ENCODE assay signal across 33 cellular contexts in the genomic region with DNA sequence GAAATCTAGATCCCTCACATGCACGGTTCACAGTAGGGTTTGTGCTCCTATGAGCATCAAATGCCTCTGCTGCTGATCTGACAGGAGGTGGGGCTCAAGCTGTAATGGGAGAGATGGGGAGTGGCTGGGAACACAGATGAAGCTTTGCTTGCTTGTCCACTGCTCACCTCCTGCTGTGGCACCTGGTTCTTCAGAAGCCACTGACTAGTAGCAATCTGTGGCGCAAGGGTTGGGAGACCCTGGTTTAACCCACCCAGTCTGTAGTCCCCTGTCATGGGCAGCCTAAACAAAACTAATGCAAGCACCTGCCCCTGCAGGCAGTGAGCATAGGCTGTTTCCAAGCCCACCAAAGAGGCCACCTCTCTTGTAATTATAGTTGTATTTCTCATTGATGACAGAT.
"Had no signal": no experiment of that assay in that cellular context is flagged by ENCODE, and none has a peak within 500 bp of the region (broad histone marks: within the 10 kb centered on the region; RNA-seq: fewer than 3 reads in every experiment).

No MANE protein-coding gene starts in this region.

- H3K36me3 Mint-ChIP-seq: activated CD8-positive, alpha-beta memory T cell treated with anti-CD3 and anti-CD28 coated beads, Interleukin-2, amount 10 ng/mL, durations not matched to agents 7 days and 5 days; activated naive CD8-positive, alpha-beta T cell treated with anti-CD3 and anti-CD28 coated beads for 36 hours; T-cell had no signal

- H3K9me3 Mint-ChIP-seq: activated CD4-positive, alpha-beta T cell treated with anti-CD3 and anti-CD28 coated beads, Interleukin-2, amount 10 ng/mL, durations not matched to agents 24 days and 14 days had no signal

- H3K4me1 ChIP-seq: adrenal gland, body of pancreas, esophagus squamous epithelium, gastroesophageal sphincter had no signal

- H3K4me3 Mint-ChIP-seq: activated B cell treated with CpG ODN at 0.5 μM for 24 hours; activated CD4-positive, alpha-beta memory T cell treated with anti-CD3 and anti-CD28 coated beads for 36 hours; activated CD4-positive, alpha-beta T cell treated with anti-CD3 and anti-CD28 coated beads for 36 hours; activated CD4-positive, alpha-beta T cell treated with anti-CD3 and anti-CD28 coated beads, Interleukin-2, amount 10 ng/mL, durations not matched to agents 24 days and 14 days; activated CD8-positive, alpha-beta memory T cell treated with anti-CD3 and anti-CD28 coated beads, Interleukin-2, amount 10 ng/mL, durations not matched to agents 7 days and 5 days; activated CD8-positive, alpha-beta T cell treated with anti-CD3 and anti-CD28 coated beads, Interleukin-2, amount 10 ng/mL, durations not matched to agents 7 days and 5 days; activated naive CD4-positive, alpha-beta T cell treated with anti-CD3 and anti-CD28 coated beads for 36 hours; activated naive CD4-positive, alpha-beta T cell treated with anti-CD3 and anti-CD28 coated beads, Interleukin-2, amount 50 U/mL, for 24 hours; activated naive CD8-positive, alpha-beta T cell treated with anti-CD3 and anti-CD28 coated beads for 36 hours; activated naive CD8-positive, alpha-beta T cell treated with anti-CD3 and anti-CD28 coated beads, Interleukin-2, amount 50 U/mL, for 24 hours; activated T-helper 1 cell treated with anti-CD3 and anti-CD28 coated beads, Interleukin-12 subunit alpha, Interleukin-12 subunit beta, Interleukin-2, Interleukin-4 antibody, amounts not matched to agents 30 ng/mL and 10 ng/mL and 1 ng/mL, durations not matched to agents 14 hours and 24 hours and 36 hours; T-cell; T-helper 17 cell; T-helper 2 cell treated with Interferon-gamma antibody and Interleukin-4, amounts not matched to agents 5 μg/mL and 100 μg/mL, for 36 hours had no signal

- H3K27ac Mint-ChIP-seq: activated B cell treated with CpG ODN at 0.5 μM for 24 hours; activated CD4-positive, alpha-beta memory T cell treated with anti-CD3 and anti-CD28 coated beads for 36 hours; activated CD4-positive, alpha-beta T cell treated with anti-CD3 and anti-CD28 coated beads for 36 hours; activated CD4-positive, alpha-beta T cell treated with anti-CD3 and anti-CD28 coated beads, Interleukin-2, amount 10 ng/mL, durations not matched to agents 24 days and 14 days; activated CD8-positive, alpha-beta memory T cell treated with anti-CD3 and anti-CD28 coated beads, Interleukin-2, amount 10 ng/mL, durations not matched to agents 7 days and 5 days; activated CD8-positive, alpha-beta T cell treated with anti-CD3 and anti-CD28 coated beads, Interleukin-2, amount 10 ng/mL, durations not matched to agents 7 days and 5 days; activated naive CD4-positive, alpha-beta T cell treated with anti-CD3 and anti-CD28 coated beads for 36 hours; activated naive CD4-positive, alpha-beta T cell treated with anti-CD3 and anti-CD28 coated beads, Interleukin-2, amount 50 U/mL, for 24 hours; activated naive CD8-positive, alpha-beta T cell treated with anti-CD3 and anti-CD28 coated beads for 36 hours; activated naive CD8-positive, alpha-beta T cell treated with anti-CD3 and anti-CD28 coated beads, Interleukin-2, amount 50 U/mL, for 24 hours; activated T-helper 1 cell treated with anti-CD3 and anti-CD28 coated beads, Interleukin-12 subunit alpha, Interleukin-12 subunit beta, Interleukin-2, Interleukin-4 antibody, amounts not matched to agents 30 ng/mL and 10 ng/mL and 1 ng/mL, durations not matched to agents 14 hours and 24 hours and 36 hours; activated T-helper 2 cell treated with anti-CD3 and anti-CD28 coated beads, Interferon-gamma antibody, Interleukin-2, Interleukin-4, amounts not matched to agents 10 μg/mL and 5 μg/mL and 100 μg/mL, durations not matched to agents 14 hours and 24 hours and 36 hours; T-cell; T-helper 17 cell; T-helper 2 cell treated with Interferon-gamma antibody and Interleukin-4, amounts not matched to agents 5 μg/mL and 100 μg/mL, for 36 hours had no signal

- H3K4me3 ChIP-seq: adrenal gland, body of pancreas, esophagus squamous epithelium, gastroesophageal sphincter had no signal

- H3K9me3 ChIP-seq: adrenal gland, body of pancreas had no signal

- DNase-seq: activated B cell treated with CpG ODN at 0.5 μM for 24 hours; activated CD4-positive, alpha-beta memory T cell treated with anti-CD3 and anti-CD28 coated beads for 36 hours; activated CD4-positive, alpha-beta T cell treated with anti-CD3 and anti-CD28 coated beads for 36 hours; activated CD4-positive, CD25-positive, alpha-beta regulatory T cell treated with anti-CD3 and anti-CD28 coated beads, Interleukin-2, amount 50 U/mL, for 72 hours; activated CD8-positive, alpha-beta memory T cell treated with anti-CD3 and anti-CD28 coated beads, Interleukin-2, amount 10 ng/mL, durations not matched to agents 7 days and 5 days; activated CD8-positive, alpha-beta memory T cell treated with anti-CD3 and anti-CD28 coated beads, Interleukin-2, amount 50 U/mL, for 4 hours; activated CD8-positive, alpha-beta T cell treated with anti-CD3 and anti-CD28 coated beads, Interleukin-2, amount 10 ng/mL, durations not matched to agents 7 days and 5 days; activated effector memory CD4-positive, alpha-beta T cell treated with anti-CD3 and anti-CD28 coated beads, Interleukin-2, amount 50 U/mL, for 16 hours; activated naive CD4-positive, alpha-beta T cell treated with anti-CD3 and anti-CD28 coated beads for 36 hours; activated naive CD8-positive, alpha-beta T cell treated with anti-CD3 and anti-CD28 coated beads for 36 hours; activated naive CD8-positive, alpha-beta T cell treated with anti-CD3 and anti-CD28 coated beads, Interleukin-2, amount 50 U/mL, for 24 hours; activated T-cell treated with anti-CD3 and anti-CD28 coated beads, Interleukin-2, amount 50 U/mL, for 1 hour; activated T-cell treated with anti-CD3 and anti-CD28 coated beads, Interleukin-2, amount 50 U/mL, for 48 hours; amygdala; aorta; body of pancreas; caudate nucleus; effector CD8-positive, alpha-beta T cell; erythroblast; esophagus squamous epithelium; foreskin melanocyte; SW 1271; T-cell; T-helper 17 cell; T1000; WERI-Rb-1 had no signal

- ATAC-seq: activated CD4-positive, alpha-beta T cell treated with anti-CD3 and anti-CD28 coated beads for 36 hours; activated CD8-positive, alpha-beta memory T cell treated with anti-CD3 and anti-CD28 coated beads, Interleukin-2, amount 10 ng/mL, durations not matched to agents 7 days and 5 days; activated CD8-positive, alpha-beta T cell treated with anti-CD3 and anti-CD28 coated beads, Interleukin-2, amount 10 ng/mL, durations not matched to agents 7 days and 5 days; activated naive CD8-positive, alpha-beta T cell treated with anti-CD3 and anti-CD28 coated beads, Interleukin-2, amount 50 U/mL, for 24 hours; body of pancreas; gastroesophageal sphincter; T-cell; T-helper 17 cell had no signal

- H3K27me3 ChIP-seq: adrenal gland, body of pancreas, esophagus squamous epithelium had no signal

- H3K36me3 ChIP-seq: adrenal gland, esophagus squamous epithelium, gastroesophageal sphincter, WERI-Rb-1 had no signal

- H3K27ac ChIP-seq: adrenal gland, body of pancreas, esophagus squamous epithelium, gastroesophageal sphincter, WERI-Rb-1 had no signal

- H3K27me3 Mint-ChIP-seq: activated B cell treated with CpG ODN at 0.5 μM for 24 hours; activated CD4-positive, alpha-beta memory T cell treated with anti-CD3 and anti-CD28 coated beads for 36 hours; activated CD4-positive, alpha-beta T cell treated with anti-CD3 and anti-CD28 coated beads, Interleukin-2, amount 10 ng/mL, durations not matched to agents 24 days and 14 days; activated CD8-positive, alpha-beta memory T cell treated with anti-CD3 and anti-CD28 coated beads, Interleukin-2, amount 10 ng/mL, durations not matched to agents 7 days and 5 days; activated naive CD8-positive, alpha-beta T cell treated with anti-CD3 and anti-CD28 coated beads, Interleukin-2, amount 50 U/mL, for 24 hours; T-helper 17 cell had no signal

- H3K4me1 Mint-ChIP-seq: activated B cell treated with CpG ODN at 0.5 μM for 24 hours; activated CD4-positive, alpha-beta T cell treated with anti-CD3 and anti-CD28 coated beads for 36 hours; activated CD4-positive, alpha-beta T cell treated with anti-CD3 and anti-CD28 coated beads, Interleukin-2, amount 10 ng/mL, durations not matched to agents 24 days and 14 days; activated CD8-positive, alpha-beta memory T cell treated with anti-CD3 and anti-CD28 coated beads, Interleukin-2, amount 10 ng/mL, durations not matched to agents 7 days and 5 days; activated naive CD4-positive, alpha-beta T cell treated with anti-CD3 and anti-CD28 coated beads, Interleukin-2, amount 50 U/mL, for 24 hours; activated naive CD8-positive, alpha-beta T cell treated with anti-CD3 and anti-CD28 coated beads for 36 hours; activated naive CD8-positive, alpha-beta T cell treated with anti-CD3 and anti-CD28 coated beads, Interleukin-2, amount 50 U/mL, for 24 hours; T-cell; T-helper 17 cell had no signal
